ENCODE assay signal across 8 cellular contexts in genomic region chr6:98845201-98846020, GRCh38. TPM values are rescaled to one million over a fixed set of nuclear protein-coding genes. Genes with fewer than 3 reads are reported as not detected.
DNase-seq lines count a peak whose midpoint lies in the region; ATAC-seq and TF ChIP-seq lines count a peak whose summit lies in the region.

No MANE protein-coding gene starts in this region.

- TF ChIP-seq CTCF in CD4-positive, alpha-beta T cell (IDR thresholded peaks at IDR 0.05), result peak; percentile 82
- TF ChIP-seq CTCF in lower lobe of right lung (IDR thresholded peaks at IDR 0.05), result peak; percentile 77

- H3K27me3 ChIP-seq in CD4-positive, alpha-beta T cell (ENCODE audit: control insufficient read depth, insufficient read depth, low read length), result peaks cover 89% of the 10 kb centered on the region
- H3K27me3 ChIP-seq in lower lobe of right lung (ENCODE audit: low read depth), result peaks cover 98% of the 10 kb centered on the region

- peaks cover 39% of the 10 kb centered on the region for H3K4me1 ChIP-seq in lower lobe of right lung

- H3K27ac ChIP-seq in CD4-positive, alpha-beta T cell (ENCODE audit: low read depth, low read length), result no peak overlapping the region
- no peak overlapping the region for H3K27ac ChIP-seq in lower lobe of right lung

- intact Hi-C loops in CD4-positive, alpha-beta T cell (cut with DNase I, micrococcal nuclease), result loop anchor here (1.0 to 10.0 kb wide), 6 partner anchors 769 to 1778 kb away; partner anchors contain the start of gene MMS22L (in 1 of the 2)
- intact Hi-C loops in lower lobe of right lung (cut with DNase I), result loop anchor here (10.0 kb wide), 1 partner anchor 721 kb away; no protein-coding TSS in a partner anchor

- DNase-seq in CD4-positive, alpha-beta T cell, result peak; percentile 35 to 73 (median 56)
- DNase-seq in NCI-H526 treated with DMSO at 0.1 percent for 48 hours (lab: John Stamatoyannopoulos, UW) (peak; percentile 81), lower lobe of right lung (peak; percentile 73)
- peak; percentile 57 to 59 for DNase-seq in activated CD4-positive, alpha-beta T cell treated with anti-CD3 and anti-CD28 coated beads, Interleukin-2, amount 50 U/mL, for 4 hours
- peak; percentile 47 for DNase-seq in effector CD4-positive, alpha-beta T cell
- DNase-seq in stimulated activated CD8-positive, alpha-beta memory T cell treated with anti-CD3 and anti-CD28 coated beads, Interleukin-15, amount 100 ng/mL, for 1 hour (ENCODE audit: low read depth), result peak; percentile 37

- peaks cover 35% of the 10 kb centered on the region for H3K4me1 Mint-ChIP-seq in CD4-positive, alpha-beta T cell (ENCODE audit: low read depth)

- POLR2A ChIA-PET in CD4-positive, alpha-beta T cell (lab: Charles Lee), result interaction anchor here (0.7 kb wide), 1 partner anchor 11 kb away, joined by 3 read pairs; the partner anchor contains the start of gene POU3F2

- no peak overlapping the region for H3K27ac Mint-ChIP-seq in CD4-positive, alpha-beta T cell

- H3K9me3 ChIP-seq in CD4-positive, alpha-beta T cell (ENCODE audit: control insufficient read depth, low read length), result no peaks in the 10 kb centered on the region
- no peaks in the 10 kb centered on the region for H3K9me3 ChIP-seq in lower lobe of right lung

- ATAC-seq in CD4-positive, alpha-beta T cell (ENCODE audit: poor library complexity), result peak; percentile 73
- peak; percentile 59 for ATAC-seq in GM19351 (IDR thresholded peaks at IDR 0.05; ENCODE audit: unreplicated experiment)
- peak; percentile 53 for ATAC-seq in HG03469 (IDR thresholded peaks at IDR 0.05; ENCODE audit: unreplicated experiment)
- ATAC-seq in lower lobe of right lung, result peak; percentile 74 to 87

- H3K27me3 Mint-ChIP-seq in CD4-positive, alpha-beta T cell, result peaks cover 90% of the 10 kb centered on the region

- no peaks in the 10 kb centered on the region for H3K36me3 Mint-ChIP-seq in CD4-positive, alpha-beta T cell (ENCODE audit: low read depth)

- H3K36me3 ChIP-seq in lower lobe of right lung, result no peaks in the 10 kb centered on the region

- CTCF ChIA-PET in CD4-positive, alpha-beta T cell (lab: Charles Lee), result interaction anchor here (0.6 to 1.0 kb wide), 3 partner anchors 12 to 1351 kb away, joined by 3 read pairs; partner anchors contain the start of gene POU3F2

- no peaks in the 10 kb centered on the region for H3K9me3 Mint-ChIP-seq in CD4-positive, alpha-beta T cell

- H3K4me3 Mint-ChIP-seq in CD4-positive, alpha-beta T cell, result peak overlapping the region; percentile 76

- H3K4me3 ChIP-seq in lower lobe of right lung, result peak overlapping the region; percentile 32

RNA-seq across cellular contexts. Expression of gene POU3F2, which starts 11.0 kb away (rescaled TPM):
- total RNA-seq in CD4-positive, alpha-beta T cell, result not detected
- total RNA-seq in lower lobe of right lung, result not detected
